In the genomic region with DNA sequence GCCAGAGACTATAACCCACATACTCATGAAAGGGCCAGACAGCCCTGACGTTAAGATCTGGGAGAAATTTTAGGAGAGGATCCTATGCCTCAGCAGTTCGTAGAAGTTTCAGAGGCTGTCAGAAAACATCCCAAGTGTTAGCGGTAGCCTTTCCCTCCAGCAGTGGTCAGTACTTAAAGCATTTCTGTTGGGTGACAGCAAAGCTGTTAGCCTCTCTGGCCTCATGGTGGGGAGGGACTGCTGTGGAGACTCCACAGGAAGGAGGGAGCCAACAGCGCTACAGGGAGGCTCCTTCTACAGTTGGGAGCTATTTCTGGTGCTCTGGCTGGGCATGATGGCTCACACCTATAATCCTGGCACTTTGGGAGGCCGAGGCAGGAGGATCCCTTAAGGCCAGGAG, we compare ENCODE assay signal across 16 cellular contexts. TPM values are rescaled to one million over a fixed set of nuclear protein-coding genes. Genes with fewer than 3 reads are reported as not detected.
DNase-seq lines count a peak whose midpoint lies in the region; ATAC-seq and TF ChIP-seq lines count a peak whose summit lies in the region.
"Had no signal": no experiment of that assay in that cellular context is flagged by ENCODE, and none has a peak within 500 bp of the region (broad histone marks: within the 10 kb centered on the region; RNA-seq: fewer than 3 reads in every experiment).

No MANE protein-coding gene starts in this region.

- H3K9ac ChIP-seq in NT2/D1 (ENCODE audit: insufficient read length, low read depth) = peak overlapping the region; percentile 47
- H3K9ac ChIP-seq in skeletal muscle tissue (ENCODE audit: low read depth in 1 of 3, low read length in 3 of 3) = peak overlapping the region in 1 of 3 donors; percentile 57
- H3K9ac ChIP-seq: SK-N-SH had no signal

- H3K27ac Mint-ChIP-seq in activated T-cell treated with anti-CD3 and anti-CD28 coated beads, Interleukin-2, amount 50 U/mL, for 24 hours = peak overlapping the region; percentile 83
- H3K27ac Mint-ChIP-seq: nephron progenitor cell; stimulated activated memory B cell treated with anti-CD40 and anti-IgM and Interleukin-4, amounts not matched to agents 10 μg/mL and 1 μg/mL and 100 μg/mL, for 72 hours had no signal

- DNase-seq in activated T-cell treated with anti-CD3 and anti-CD28 coated beads, Interleukin-2, amount 50 U/mL, for 24 hours = no peak
- DNase-seq in activated T-cell treated with anti-CD3 and anti-CD28 coated beads, Interleukin-2, amount 50 U/mL, for 4 hours = no peak
- DNase-seq in NT2/D1 (ENCODE audit: low read depth, low spot score) = no peak
- no peak for DNase-seq in spleen
- no peak for DNase-seq in NCI-H128 (lab: John Stamatoyannopoulos, UW; ENCODE audit: unreplicated experiment)
- DNase-seq: activated naive CD8-positive, alpha-beta T cell treated with anti-CD3 and anti-CD28 coated beads for 36 hours; cerebellar nuclear complex; NCI-H1105; NCI-H226; nephron progenitor cell; SK-N-SH had no signal

- TF ChIP-seq EP300 in gastroesophageal sphincter (IDR thresholded peaks at IDR 0.05) = no peak

- intact Hi-C loops in spleen (cut with DNase I; ENCODE audit: low total_unique reads) = loop anchor here (5.0 kb wide), 1 partner anchor 178 kb away; no protein-coding TSS in a partner anchor

- no peak for TF ChIP-seq CTCF in gastroesophageal sphincter (IDR thresholded peaks at IDR 0.05)
- TF ChIP-seq CTCF in spleen (IDR thresholded peaks at IDR 0.05 in 8 of 11, conservative IDR thresholded peaks at IDR 0.05 in 3 of 11) = no peak

- no peak for ATAC-seq in activated T-cell treated with anti-CD3 and anti-CD28 coated beads, Interleukin-2, amount 50 U/mL, for 4 hours
- ATAC-seq in gastroesophageal sphincter = no peak
- ATAC-seq in HG03571 (IDR thresholded peaks at IDR 0.05; ENCODE audit: unreplicated experiment) = no peak
- ATAC-seq: sciatic nerve; stimulated activated memory B cell treated with anti-CD40 and anti-IgM and Interleukin-4, amounts not matched to agents 10 μg/mL and 1 μg/mL and 100 μg/mL, for 72 hours had no signal

- TF ChIP-seq POLR2A in gastroesophageal sphincter (IDR thresholded peaks at IDR 0.05) = no peak
- TF ChIP-seq POLR2A in spleen (IDR thresholded peaks at IDR 0.05) = no peak

- peaks cover 9% of the 10 kb centered on the region for H3K4me1 ChIP-seq in NT2/D1 (ENCODE audit: insufficient read depth, insufficient read length)
- peaks cover 0 to 23% (median 4%) of the 10 kb centered on the region in 3 donors for H3K4me1 ChIP-seq in gastroesophageal sphincter
- peaks cover 15 to 36% (median 22%) of the 10 kb centered on the region in 3 donors for H3K4me1 ChIP-seq in skeletal muscle tissue (ENCODE audit: control insufficient read depth in 3 of 3, insufficient read depth in 3 of 3, low read length in 3 of 3)
- peaks cover 3 to 19% (median 15%) of the 10 kb centered on the region in 6 donors for H3K4me1 ChIP-seq in spleen

- no peaks in the 10 kb centered on the region for H3K9me3 Mint-ChIP-seq in activated T-cell treated with anti-CD3 and anti-CD28 coated beads, Interleukin-2, amount 50 U/mL, for 24 hours
- H3K9me3 Mint-ChIP-seq in activated T-cell treated with anti-CD3 and anti-CD28 coated beads, Interleukin-2, amount 50 U/mL, for 4 hours = no peaks in the 10 kb centered on the region
- H3K9me3 Mint-ChIP-seq: activated naive CD8-positive, alpha-beta T cell treated with anti-CD3 and anti-CD28 coated beads for 36 hours; nephron progenitor cell; stimulated activated memory B cell treated with anti-CD40 and anti-IgM and Interleukin-4, amounts not matched to agents 10 μg/mL and 1 μg/mL and 100 μg/mL, for 72 hours had no signal

- H3K4me3 Mint-ChIP-seq in activated T-cell treated with anti-CD3 and anti-CD28 coated beads, Interleukin-2, amount 50 U/mL, for 24 hours = no peak overlapping the region
- H3K4me3 Mint-ChIP-seq in activated T-cell treated with anti-CD3 and anti-CD28 coated beads, Interleukin-2, amount 50 U/mL, for 4 hours = no peak overlapping the region
- H3K4me3 Mint-ChIP-seq: activated naive CD8-positive, alpha-beta T cell treated with anti-CD3 and anti-CD28 coated beads for 36 hours; nephron progenitor cell; stimulated activated memory B cell treated with anti-CD40 and anti-IgM and Interleukin-4, amounts not matched to agents 10 μg/mL and 1 μg/mL and 100 μg/mL, for 72 hours had no signal

- H3K36me3 ChIP-seq in NT2/D1 (ENCODE audit: insufficient read depth, insufficient read length, low read length) (peaks cover 47% of the 10 kb centered on the region), gastroesophageal sphincter (peaks cover 0 to 64% of the 10 kb centered on the region in 2 donors), skeletal muscle tissue (ENCODE audit: control insufficient read depth in 3 of 3, insufficient read depth in 3 of 3, low read length in 3 of 3) (peaks cover 21 to 25% (median 24%) of the 10 kb centered on the region in 3 donors), spleen (peaks cover 0 to 81% (median 54%) of the 10 kb centered on the region in 6 donors)

- 33 to 71% methylated on average over 1 to 3 of the region's 5 CpGs for WGBS in gastroesophageal sphincter (ENCODE audit: low coverage in 1 of 2), 2 donors
- WGBS in spleen, 5 donors = 80 to 93% (median 89%) methylated on average over 5 of the region's 5 CpGs

- H3K9me3 ChIP-seq in NT2/D1 (ENCODE audit: insufficient read depth, low read length) = no peaks in the 10 kb centered on the region
- no peaks in the 10 kb centered on the region for H3K9me3 ChIP-seq in gastroesophageal sphincter
- no peaks in the 10 kb centered on the region for H3K9me3 ChIP-seq in skeletal muscle tissue (ENCODE audit: control insufficient read depth in 3 of 3, low read length in 3 of 3)
- no peaks in the 10 kb centered on the region for H3K9me3 ChIP-seq in spleen
- H3K9me3 ChIP-seq: SK-N-SH had no signal

- H3K27ac ChIP-seq in gastroesophageal sphincter = peak overlapping the region in 3 of 4 donors; percentile 53 to 63 (median 56)
- H3K27ac ChIP-seq in skeletal muscle tissue (ENCODE audit: low read depth, low read length) = peak overlapping the region; percentile 94
- H3K27ac ChIP-seq in spleen = peak overlapping the region in 1 of 8 donors; percentile 30

- H3K27me3 Mint-ChIP-seq in activated T-cell treated with anti-CD3 and anti-CD28 coated beads, Interleukin-2, amount 50 U/mL, for 24 hours = no peaks in the 10 kb centered on the region
- H3K27me3 Mint-ChIP-seq in activated T-cell treated with anti-CD3 and anti-CD28 coated beads, Interleukin-2, amount 50 U/mL, for 4 hours (ENCODE audit: low read depth) = no peaks in the 10 kb centered on the region
- H3K27me3 Mint-ChIP-seq: activated naive CD8-positive, alpha-beta T cell treated with anti-CD3 and anti-CD28 coated beads for 36 hours; stimulated activated memory B cell treated with anti-CD40 and anti-IgM and Interleukin-4, amounts not matched to agents 10 μg/mL and 1 μg/mL and 100 μg/mL, for 72 hours had no signal

- H3K4me1 Mint-ChIP-seq in activated T-cell treated with anti-CD3 and anti-CD28 coated beads, Interleukin-2, amount 50 U/mL, for 24 hours (ENCODE audit: low read depth) = peaks cover 20% of the 10 kb centered on the region
- H3K4me1 Mint-ChIP-seq in activated T-cell treated with anti-CD3 and anti-CD28 coated beads, Interleukin-2, amount 50 U/mL, for 4 hours (ENCODE audit: low read depth) = peaks cover 10% of the 10 kb centered on the region

- H3K4me3 ChIP-seq in NT2/D1 (ENCODE audit: insufficient read length, low read depth) (no peak overlapping the region), gastroesophageal sphincter (no peak overlapping the region), skeletal muscle tissue (ENCODE audit: low read length in 3 of 3) (no peak overlapping the region), spleen (no peak overlapping the region)

- peaks cover 59% of the 10 kb centered on the region for H3K36me3 Mint-ChIP-seq in activated T-cell treated with anti-CD3 and anti-CD28 coated beads, Interleukin-2, amount 50 U/mL, for 24 hours (ENCODE audit: low read depth)
- no peaks in the 10 kb centered on the region for H3K36me3 Mint-ChIP-seq in activated T-cell treated with anti-CD3 and anti-CD28 coated beads, Interleukin-2, amount 50 U/mL, for 4 hours (ENCODE audit: insufficient read depth)

- H3K27me3 ChIP-seq in NT2/D1 (ENCODE audit: insufficient read depth, insufficient read length) = no peaks in the 10 kb centered on the region
- no peaks in the 10 kb centered on the region for H3K27me3 ChIP-seq in gastroesophageal sphincter
- H3K27me3 ChIP-seq in skeletal muscle tissue (ENCODE audit: control insufficient read depth in 3 of 3, insufficient read depth in 3 of 3, low read length in 3 of 3) = no peaks in the 10 kb centered on the region
- no peaks in the 10 kb centered on the region for H3K27me3 ChIP-seq in spleen (replicated peaks in 1 of 7)

RNA-seq across cellular contexts. Expression of a gene that starts 27.4 kb away (rescaled TPM):
- total RNA-seq in activated T-cell treated with anti-CD3 and anti-CD28 coated beads, Interleukin-2, amount 50 U/mL, for 4 hours = 10 to 100 TPM; 32.8 to 45.1 (median 43.3) TPM
- total RNA-seq in gastroesophageal sphincter = 100 to 1,000 TPM in 3 of 4 donors, 10 to 100 TPM in 1; 45.2 to 289 (median 132) TPM
- 185 TPM for total RNA-seq in skeletal muscle tissue
- 10 to 100 TPM; 42.8 to 70.9 (median 52.5) TPM for total RNA-seq in spleen
- 10 to 100 TPM; 36.4 to 57.8 (median 53.5) TPM for polyA plus RNA-seq in spleen
